In genomic region chr11:84503503-84503902, GRCh38 we compare ENCODE assay signal across 3 cellular contexts.
A peak's percentile ranks its signal among the peaks of the same experiment; 100 is the strongest.
TF ChIP-seq lines count a peak whose summit lies in the region.

No MANE protein-coding gene starts in this region.

TF ChIP-seq in A549, 52 proteins besides CTCF, POLR2A, EP300 and RAD21:
- TF ChIP-seq MAFK (IDR thresholded peaks at IDR 0.05; ENCODE audit: partially characterized antibody) (peak; percentile 87), HOXB5 (CRISPR knock-in tag; IDR thresholded peaks at IDR 0.05) (no peak), CEBPB (IDR thresholded peaks at IDR 0.05) (no peak)

TF ChIP-seq in IMR-90, 13 proteins besides CTCF, POLR2A, EP300 and RAD21:
- peak; percentile 88 for TF ChIP-seq MAFK (IDR thresholded peaks at IDR 0.05; ENCODE audit: low read depth, low read length)
- TF ChIP-seq MXI1 (IDR thresholded peaks at IDR 0.05; ENCODE audit: borderline replicate concordance, low read depth, low read length) = no peak

TF ChIP-seq in H1, 55 proteins besides CTCF, POLR2A, EP300 and RAD21:
- TF ChIP-seq MAFK (IDR thresholded peaks at IDR 0.05; ENCODE audit: low read depth, low read length) (peak; percentile 67), ATF2 (IDR thresholded peaks at IDR 0.05; ENCODE audit: low read length) (no peak), CHD1 (IDR thresholded peaks at IDR 0.05; ENCODE audit: low read depth, low read length) (no peak)
